16 cellular contexts compared by ENCODE assay signal in genomic region chr5:6273090-6273735, GRCh38.
DNase-seq lines count a peak whose midpoint lies in the region; ATAC-seq and TF ChIP-seq lines count a peak whose summit lies in the region.
"Had no signal": no experiment of that assay in that cellular context is flagged by ENCODE, and none has a peak within 500 bp of the region (broad histone marks: within the 10 kb centered on the region; RNA-seq: fewer than 3 reads in every experiment).

No MANE protein-coding gene starts in this region.

- H3K36me3 Mint-ChIP-seq in activated CD8-positive, alpha-beta memory T cell treated with anti-CD3 and anti-CD28 coated beads, Interleukin-2, amount 10 ng/mL, durations not matched to agents 7 days and 5 days, result no peaks in the 10 kb centered on the region
- H3K36me3 Mint-ChIP-seq in activated T-cell treated with anti-CD3 and anti-CD28 coated beads, Interleukin-2, amount 50 U/mL, for 4 hours (ENCODE audit: insufficient read depth), result no peaks in the 10 kb centered on the region
- H3K36me3 Mint-ChIP-seq: activated naive CD8-positive, alpha-beta T cell treated with anti-CD3 and anti-CD28 coated beads, Interleukin-2, amount 10 ng/mL, durations not matched to agents 7 days and 5 days; memory B cell had no signal

- H3K4me1 Mint-ChIP-seq in activated CD8-positive, alpha-beta memory T cell treated with anti-CD3 and anti-CD28 coated beads, Interleukin-2, amount 10 ng/mL, durations not matched to agents 7 days and 5 days, result no peaks in the 10 kb centered on the region
- no peaks in the 10 kb centered on the region for H3K4me1 Mint-ChIP-seq in activated T-cell treated with anti-CD3 and anti-CD28 coated beads, Interleukin-2, amount 50 U/mL, for 4 hours (ENCODE audit: low read depth)
- H3K4me1 Mint-ChIP-seq: activated CD4-positive, alpha-beta memory T cell treated with anti-CD3 and anti-CD28 coated beads, Interleukin-2, amount 10 ng/mL, durations not matched to agents 7 days and 5 days; activated naive CD8-positive, alpha-beta T cell treated with anti-CD3 and anti-CD28 coated beads, Interleukin-2, amount 10 ng/mL, durations not matched to agents 7 days and 5 days; memory B cell had no signal

- peak; percentile 21 for DNase-seq in activated CD8-positive, alpha-beta memory T cell treated with anti-CD3 and anti-CD28 coated beads, Interleukin-2, amount 10 ng/mL, durations not matched to agents 7 days and 5 days
- DNase-seq in activated CD8-positive, alpha-beta memory T cell treated with anti-CD3 and anti-CD28 coated beads for 24 hours, result no peak
- DNase-seq in NCI-H1105 (lab: John Stamatoyannopoulos, UW), result no peak
- DNase-seq in RWPE1 (ENCODE audit: low spot score), result no peak
- DNase-seq in midbrain (lab: John Stamatoyannopoulos, UW), result no peak
- no peak for DNase-seq in activated T-cell treated with anti-CD3 and anti-CD28 coated beads, Interleukin-2, amount 50 U/mL, for 4 hours
- DNase-seq: activated CD4-positive, alpha-beta memory T cell treated with anti-CD3 and anti-CD28 coated beads, Interleukin-2, amount 10 ng/mL, durations not matched to agents 7 days and 5 days; activated naive CD8-positive, alpha-beta T cell treated with anti-CD3 and anti-CD28 coated beads, Interleukin-2, amount 10 ng/mL, durations not matched to agents 7 days and 5 days; MV-4-11; upper lobe of left lung had no signal

- POLR2A ChIA-PET in RWPE1 (lab: Yijun Ruan, JAX; ENCODE audit: low non-redundant PET), result no interaction called here

- H3K27me3 Mint-ChIP-seq in activated CD8-positive, alpha-beta memory T cell treated with anti-CD3 and anti-CD28 coated beads, Interleukin-2, amount 10 ng/mL, durations not matched to agents 7 days and 5 days, result no peaks in the 10 kb centered on the region
- no peaks in the 10 kb centered on the region for H3K27me3 Mint-ChIP-seq in activated T-cell treated with anti-CD3 and anti-CD28 coated beads, Interleukin-2, amount 50 U/mL, for 4 hours (ENCODE audit: low read depth)
- H3K27me3 Mint-ChIP-seq: activated naive CD8-positive, alpha-beta T cell treated with anti-CD3 and anti-CD28 coated beads, Interleukin-2, amount 10 ng/mL, durations not matched to agents 7 days and 5 days had no signal

- no peak for TF ChIP-seq CTCF in RWPE1 (conservative IDR thresholded peaks at IDR 0.05; ENCODE audit: low read depth)

- no peak overlapping the region for H3K27ac ChIP-seq in RWPE1
- H3K27ac ChIP-seq: A549, upper lobe of left lung had no signal

- no peak overlapping the region for H3K27ac Mint-ChIP-seq in activated CD8-positive, alpha-beta memory T cell treated with anti-CD3 and anti-CD28 coated beads, Interleukin-2, amount 10 ng/mL, durations not matched to agents 7 days and 5 days
- H3K27ac Mint-ChIP-seq: activated CD4-positive, alpha-beta memory T cell treated with anti-CD3 and anti-CD28 coated beads, Interleukin-2, amount 10 ng/mL, durations not matched to agents 7 days and 5 days; activated naive CD8-positive, alpha-beta T cell treated with anti-CD3 and anti-CD28 coated beads, Interleukin-2, amount 10 ng/mL, durations not matched to agents 7 days and 5 days; memory B cell had no signal

- ATAC-seq in activated CD8-positive, alpha-beta memory T cell treated with anti-CD3 and anti-CD28 coated beads, Interleukin-2, amount 10 ng/mL, durations not matched to agents 7 days and 5 days, result no peak
- ATAC-seq in GM21825 (IDR thresholded peaks at IDR 0.05; ENCODE audit: unreplicated experiment) (peak; percentile 73), HG03378 (IDR thresholded peaks at IDR 0.05; ENCODE audit: unreplicated experiment) (peak; percentile 79)
- no peak for ATAC-seq in activated T-cell treated with anti-CD3 and anti-CD28 coated beads, Interleukin-2, amount 50 U/mL, for 4 hours
- ATAC-seq: A549, esophagus mucosa, Panc1 had no signal

- H3K4me3 Mint-ChIP-seq in activated CD8-positive, alpha-beta memory T cell treated with anti-CD3 and anti-CD28 coated beads, Interleukin-2, amount 10 ng/mL, durations not matched to agents 7 days and 5 days, result no peak overlapping the region
- H3K4me3 Mint-ChIP-seq in activated T-cell treated with anti-CD3 and anti-CD28 coated beads, Interleukin-2, amount 50 U/mL, for 4 hours, result no peak overlapping the region
- H3K4me3 Mint-ChIP-seq: activated CD4-positive, alpha-beta memory T cell treated with anti-CD3 and anti-CD28 coated beads, Interleukin-2, amount 10 ng/mL, durations not matched to agents 7 days and 5 days; activated naive CD8-positive, alpha-beta T cell treated with anti-CD3 and anti-CD28 coated beads, Interleukin-2, amount 10 ng/mL, durations not matched to agents 7 days and 5 days; memory B cell had no signal

- CTCF ChIA-PET in activated CD8-positive, alpha-beta memory T cell treated with anti-CD3 and anti-CD28 coated beads, Interleukin-2, amount 10 ng/mL, durations not matched to agents 7 days and 5 days (lab: Charles Lee), result no interaction called here
- CTCF ChIA-PET in RWPE1 (lab: Yijun Ruan, JAX), result interaction anchor here (0.5 to 0.7 kb wide), 2 partner anchors 147 to 191 kb away, joined by 3 read pairs; no protein-coding TSS in a partner anchor

- no peaks in the 10 kb centered on the region for H3K9me3 Mint-ChIP-seq in activated CD8-positive, alpha-beta memory T cell treated with anti-CD3 and anti-CD28 coated beads, Interleukin-2, amount 10 ng/mL, durations not matched to agents 7 days and 5 days (ENCODE audit: low read depth)
- no peaks in the 10 kb centered on the region for H3K9me3 Mint-ChIP-seq in activated T-cell treated with anti-CD3 and anti-CD28 coated beads, Interleukin-2, amount 50 U/mL, for 4 hours
- H3K9me3 Mint-ChIP-seq: activated CD4-positive, alpha-beta memory T cell treated with anti-CD3 and anti-CD28 coated beads, Interleukin-2, amount 10 ng/mL, durations not matched to agents 7 days and 5 days; activated naive CD8-positive, alpha-beta T cell treated with anti-CD3 and anti-CD28 coated beads, Interleukin-2, amount 10 ng/mL, durations not matched to agents 7 days and 5 days had no signal

Comparison
In these comparisons a context has a peak if more than half of its experiments do, and no peak if none do; other contexts are left out.
1. ATAC-seq: peak in GM21825 (single experiment) and HG03378 (single experiment); none in activated CD8-positive, alpha-beta memory T cell treated with anti-CD3 and anti-CD28 coated beads, Interleukin-2, amount 10 ng/mL, durations not matched to agents 7 days and 5 days (single experiment) and activated T-cell treated with anti-CD3 and anti-CD28 coated beads, Interleukin-2, amount 50 U/mL, for 4 hours (0 of 2).